In genomic region chr4:110138546-110138945, GRCh38 we compare ENCODE assay signal across 22 cellular contexts. TPM values are rescaled to one million over a fixed set of nuclear protein-coding genes. Genes with fewer than 3 reads are reported as not detected.
DNase-seq lines count a peak whose midpoint lies in the region; ATAC-seq, FAIRE-seq and TF ChIP-seq lines count a peak whose summit lies in the region.
"Had no signal": no experiment of that assay in that cellular context is flagged by ENCODE, and none has a peak within 500 bp of the region (broad histone marks: within the 10 kb centered on the region; RNA-seq: fewer than 3 reads in every experiment).

No MANE protein-coding gene starts in this region.

- in situ Hi-C loops in K562 (cut with MboI), result no loop called here

- H3K9me1 ChIP-seq in K562 (ENCODE audit: control insufficient read depth, insufficient read depth, low read length), result no peaks in the 10 kb centered on the region

- POLR2A ChIA-PET in K562 (lab: Yijun Ruan, JAX), result no interaction called here

- H3K4me3 ChIP-seq in K562 (no peak overlapping the region), osteoblast (ENCODE audit: insufficient read depth, low read length) (no peak overlapping the region)
- H3K4me3 ChIP-seq: A549; BLaER1 treated with 17β-estradiol and CSF1 and Interleukin-3, amounts not matched to agents 10 nM and 100 nM; GM12878 had no signal

- H3K79me2 ChIP-seq in K562 (ENCODE audit: control insufficient read depth, insufficient read depth, low read length) (peaks cover 20% of the 10 kb centered on the region), osteoblast (ENCODE audit: insufficient read depth, low read length) (peaks cover 2% of the 10 kb centered on the region)

- H3K4me1 ChIP-seq in K562 (replicated peaks in 1 of 2; ENCODE audit: control insufficient read depth in 2 of 2, insufficient read depth in 2 of 2, low read length in 2 of 2), result 0 out of 5 replicates have a peak, but pooled peaks cover 0 to 4% of the 10 kb centered on the region in 2 experiments
- peaks cover 6% of the 10 kb centered on the region for H3K4me1 ChIP-seq in osteoblast (ENCODE audit: insufficient read depth, low read length)
- H3K4me1 ChIP-seq: A549 had no signal

- H2AFZ ChIP-seq in K562 (ENCODE audit: low read depth, low read length), result no peak overlapping the region
- H2AFZ ChIP-seq in osteoblast (ENCODE audit: low read length), result no peak overlapping the region

- intact Hi-C loops in K562 (cut with micrococcal nuclease), result loop anchor here (5.0 kb wide), 1 partner anchor 59 kb away; the partner anchor contains the start of gene ELOVL6

- H3K36me3 ChIP-seq in K562 (ENCODE audit: control insufficient read depth, insufficient read depth, low read length) (peaks cover 63% of the 10 kb centered on the region), osteoblast (ENCODE audit: insufficient read depth, low read length) (peaks cover 4% of the 10 kb centered on the region)

- no peak overlapping the region for H3K4me2 ChIP-seq in K562 (ENCODE audit: insufficient read depth, low read length)
- H3K4me2 ChIP-seq in osteoblast (ENCODE audit: insufficient read depth, low read length), result no peak overlapping the region
- H3K4me2 ChIP-seq: A549; BLaER1 treated with 17β-estradiol and CSF1 and Interleukin-3, amounts not matched to agents 10 nM and 100 nM had no signal

- no TSS peak for BruUV-seq in K562 (replicated peaks; lab: Mats Ljungman, UMichigan)

- FAIRE-seq in K562 (lab: Jason Lieb, UNC), result no peak
- FAIRE-seq: A549, GM12878, GM12892 had no signal

- ATAC-seq in K562 (peak; percentile 52), GM18519 (IDR thresholded peaks at IDR 0.05; ENCODE audit: low FRiP score, unreplicated experiment) (no peak), esophagus mucosa (no peak)
- ATAC-seq: A549; CD8-positive, alpha-beta T cell; GM12878 had no signal

- no peak for TF ChIP-seq POLR2A in K562 (conservative IDR thresholded peaks at IDR 0.05)

- H3K27ac ChIP-seq in K562 (ENCODE audit: extremely low read depth, low read depth, low read length) (no peak overlapping the region), osteoblast (ENCODE audit: low read depth, low read length) (no peak overlapping the region)
- H3K27ac ChIP-seq: 22Rv1; A549; BLaER1 treated with 17β-estradiol and CSF1 and Interleukin-3, amounts not matched to agents 10 nM and 100 nM; C4-2B had no signal

- TF ChIP-seq CTCF in K562 (IDR thresholded peaks at IDR 0.05 in 2 of 3, conservative IDR thresholded peaks at IDR 0.05 in 1 of 3; ENCODE audit: insufficient read depth in 2 of 3, low read depth in 1 of 3, low read length in 3 of 3) (no peak), osteoblast (IDR thresholded peaks at IDR 0.05; ENCODE audit: extremely low read depth, low read depth, low read length) (no peak)

- H4K20me1 ChIP-seq in K562 (replicated peaks; ENCODE audit: control insufficient read depth, insufficient read depth, low read length) (no peaks in the 10 kb centered on the region; the same call in 1 of the 2 replicates), osteoblast (ENCODE audit: insufficient read depth, low read length) (no peaks in the 10 kb centered on the region)
- H4K20me1 ChIP-seq: BLaER1 treated with 17β-estradiol and CSF1 and Interleukin-3, amounts not matched to agents 10 nM and 100 nM had no signal

- H3K9ac ChIP-seq in K562 (ENCODE audit: insufficient read depth in 1 of 2, low read depth in 2 of 2, low read length in 2 of 2), result no peak overlapping the region
- H3K9ac ChIP-seq: BLaER1 treated with 17β-estradiol and CSF1 and Interleukin-3, amounts not matched to agents 10 nM and 100 nM had no signal

- TF ChIP-seq EP300 in K562 (IDR thresholded peaks at IDR 0.05; ENCODE audit: low read length), result no peak

- TF ChIP-seq RAD21 in K562 (CRISPR knock-in tag; conservative IDR thresholded peaks at IDR 0.05 in 1 of 2, IDR thresholded peaks at IDR 0.05 in 1 of 2), result no peak

- peak; percentile 38 for DNase-seq in OCI-M1 (lab: John Stamatoyannopoulos, UW)
- peak in 1 of 4 experiments; percentile 19 for DNase-seq in K562 (ENCODE audit: extremely low read depth in 1 of 4, low spot score in 3 of 4)
- DNase-seq in osteoblast (ENCODE audit: insufficient read length, low spot score, missing footprints), result peak; percentile 3
- DNase-seq in medulla oblongata (ENCODE audit: extremely low spot score), result no peak
- DNase-seq: AML-193; CD4-positive, alpha-beta T cell; CD8-positive, alpha-beta T cell; DMS 273 treated with DMSO at 0.1 percent for 48 hours; DMS153; DMS53; DMS79; DND-41; EL; GDM1 had no signal

- 17% methylated on average over 1 of the region's 1 CpG for WGBS in K562 (ENCODE audit: insufficient coverage, low coverage, missing lambda C conversion rate)

- CTCF ChIA-PET in K562 (lab: Yijun Ruan, JAX; ENCODE audit: low intra/inter-chr PET ratio), result no interaction called here

- no peaks in the 10 kb centered on the region for H3K9me3 ChIP-seq in K562 (replicated peaks; ENCODE audit: control insufficient read depth, insufficient read depth, low read depth, low read length)
- no peaks in the 10 kb centered on the region for H3K9me3 ChIP-seq in osteoblast (ENCODE audit: low read depth, low read length)
- H3K9me3 ChIP-seq: A549; BLaER1 treated with 17β-estradiol and CSF1 and Interleukin-3, amounts not matched to agents 10 nM and 100 nM had no signal

- H3K27me3 ChIP-seq in K562 (ENCODE audit: control insufficient read depth in 2 of 2, insufficient read depth in 2 of 2, low read length in 2 of 2), result no peaks in the 10 kb centered on the region
- no peaks in the 10 kb centered on the region for H3K27me3 ChIP-seq in osteoblast (ENCODE audit: insufficient read depth, low read length)
- H3K27me3 ChIP-seq: BLaER1 treated with 17β-estradiol and CSF1 and Interleukin-3, amounts not matched to agents 10 nM and 100 nM had no signal

TF ChIP-seq in K562, 482 proteins besides CTCF, POLR2A, EP300 and RAD21 (continues in another document):
- no peak for TF ChIP-seq POLR2AphosphoS5 (IDR thresholded peaks at IDR 0.05; ENCODE audit: control insufficient read depth, insufficient read depth, low read depth, low read length)
- TF ChIP-seq ZZZ3 (IDR thresholded peaks at IDR 0.05), result no peak
- TF ChIP-seq CREB5 (CRISPR knock-in tag; IDR thresholded peaks at IDR 0.05), result no peak
- no peak for TF ChIP-seq ZNF644 (tag; IDR thresholded peaks at IDR 0.05; ENCODE audit: low read depth)
- no peak for TF ChIP-seq ARID3B (CRISPR knock-in tag; IDR thresholded peaks at IDR 0.05; ENCODE audit: borderline replicate concordance)
- no peak for TF ChIP-seq ZBTB1 (CRISPR knock-in tag; IDR thresholded peaks at IDR 0.05; ENCODE audit: borderline replicate concordance, low read depth)
- TF ChIP-seq ESRRA (IDR thresholded peaks at IDR 0.05; ENCODE audit: borderline replicate concordance, low read depth), result no peak
- TF ChIP-seq TCF7 (IDR thresholded peaks at IDR 0.05; ENCODE audit: borderline replicate concordance), result no peak

RNA-seq across cellular contexts. Expression of gene ELOVL6, which starts 59.9 kb away (rescaled TPM):
- total RNA-seq in K562 (2011; cell fraction: chromatin; rRNA removed; ENCODE audit: low replicate concordance), result 35.9 and 91.6 TPM in 2 replicates
- total RNA-seq in K562 (2011; cell fraction: nucleolus; rRNA removed), result 22.5 and 58.2 TPM in 2 replicates
- 57.6 and 78.6 TPM in 2 replicates for total RNA-seq in K562 (2011; cell fraction: nucleoplasm; rRNA removed)
- total RNA-seq in K562 (2014; rRNA removed) (18.3 and 18.4 TPM in 2 replicates), K562 (2014; rRNA removed; fragmentation: Illumina TruSeq; extraction: Trizol) (51.0 and 56.5 TPM in 2 replicates), K562 (2015; rRNA removed; fragmentation: Illumina TruSeq; extraction: Trizol) (34.0 and 36.4 TPM in 2 replicates), K562 (2021) (50.4 and 55.0 TPM in 2 replicates), osteoblast (12.7 and 19.7 TPM in 2 replicates), esophagus mucosa (29.1 TPM)
- polyA plus RNA-seq in K562 (2011; rRNA removed) (72.9 and 81.1 TPM in 2 replicates), K562 (2014; fragmentation: Illumina TruSeq; extraction: Trizol) (58.8 and 82.6 TPM in 2 replicates), K562 (2014; fragmentation: Nextera tagmentation; extraction: Ambion mirVana) (10 to 100 TPM; 30.9 to 31.0 TPM), K562 (2014; rRNA removed) (46.0 and 77.8 TPM in 2 replicates)
- 21.1 and 30.4 TPM in 2 replicates for polyA plus RNA-seq in K562 (2011; cell fraction: cytosol; rRNA removed)
- polyA plus RNA-seq in K562 (2011; cell fraction: nucleus; rRNA removed), result 29.4 and 50.1 TPM in 2 replicates
- polyA plus RNA-seq in K562 (2012), result 31.1 and 56.7 TPM in 2 replicates
- polyA minus RNA-seq in K562 (2011; rRNA and poly(A)+ RNA removed), result 66.7 and 67.9 TPM in 2 replicates
- polyA minus RNA-seq in K562 (2011; cell fraction: cytosol; rRNA and poly(A)+ RNA removed), result 18.6 and 21.9 TPM in 2 replicates
- 19.7 and 20.5 TPM in 2 replicates for polyA minus RNA-seq in K562 (2011; cell fraction: nucleus; rRNA and poly(A)+ RNA removed)
